In the genomic region with DNA sequence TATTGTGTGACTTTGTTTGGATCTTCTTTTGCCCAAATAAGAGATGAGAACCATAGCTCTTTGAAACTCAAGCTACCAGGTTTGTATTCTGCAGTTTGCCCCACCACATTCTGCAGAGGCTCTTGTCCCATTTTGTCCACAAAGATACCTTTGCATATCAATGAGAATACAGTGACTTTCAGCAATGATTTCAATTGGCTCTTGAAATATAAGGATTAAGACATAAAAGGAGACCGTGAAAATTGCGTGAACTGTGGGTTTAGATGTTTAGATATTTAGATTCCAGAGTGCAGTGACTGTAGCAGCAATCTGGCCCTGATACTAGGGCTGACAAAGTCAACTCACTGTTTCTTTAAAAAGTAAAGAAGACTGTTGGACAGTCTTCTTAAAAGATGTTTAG, we compare ENCODE assay signal across 26 cellular contexts.
"Had no signal": no experiment of that assay in that cellular context is flagged by ENCODE, and none has a peak within 500 bp of the region (broad histone marks: within the 10 kb centered on the region; RNA-seq: fewer than 3 reads in every experiment).

No MANE protein-coding gene starts in this region.

- ATAC-seq: stimulated activated effector memory CD8-positive, alpha-beta T cell treated with anti-CD3 and anti-CD28 coated beads, Interleukin-12 subunit alpha, Interleukin-12 subunit beta, amount 100 ng/mL, for 72 hours; stimulated activated memory B cell treated with anti-CD40 and anti-IgM and Interleukin-4, amounts not matched to agents 10 μg/mL and 1 μg/mL and 100 μg/mL, for 72 hours; stimulated activated naive B cell treated with anti-CD40 and anti-IgM and Interleukin-4, amounts not matched to agents 10 μg/mL and 1 μg/mL and 100 μg/mL, for 72 hours; stimulated activated naive CD8-positive, alpha-beta T cell treated with anti-CD3 and anti-CD28 coated beads, Interleukin-15, amount 100 ng/mL, for 72 hours; stimulated activated naive CD8-positive, alpha-beta T cell treated with anti-CD3 and anti-CD28 coated beads, Interleukin-15, Interleukin-2, amounts not matched to agents 100 U/mL and 50 U/mL, for 24 hours; upper lobe of right lung had no signal

- H3K27ac ChIP-seq: stomach, suprapubic skin, testis, thoracic aorta, thyroid gland, tibial artery, tibial nerve, transverse colon, upper lobe of left lung, upper lobe of right lung, uterus, vagina had no signal

- H3K9me3 ChIP-seq: stomach, suprapubic skin, testis, thoracic aorta, thyroid gland, tibial artery, tibial nerve, transverse colon, upper lobe of left lung, upper lobe of right lung, uterus, vagina had no signal

- H3K4me1 ChIP-seq: stomach, testis, tibial nerve, upper lobe of left lung, upper lobe of right lung, uterus, vagina had no signal

- H3K36me3 ChIP-seq: stomach, suprapubic skin, thoracic aorta, thyroid gland, tibial artery, tibial nerve, transverse colon, upper lobe of left lung, upper lobe of right lung, uterus, vagina had no signal

- DNase-seq: stimulated activated CD4-positive, alpha-beta T cell treated with anti-CD3 and anti-CD28 coated beads, Interleukin-2, amount 100 ng/mL, for 48 hours; stimulated activated CD4-positive, alpha-beta T cell treated with anti-CD3 and anti-CD28 coated beads, Interleukin-4, amount 100 ng/mL, for 1 hour; stimulated activated CD4-positive, alpha-beta T cell treated with anti-CD3 and anti-CD28 coated beads, Interleukin-4, amount 100 ng/mL, for 24 hours; stimulated activated CD4-positive, alpha-beta T cell treated with anti-CD3 and anti-CD28 coated beads, Interleukin-4, amount 100 ng/mL, for 4 hours; stimulated activated CD8-positive, alpha-beta memory T cell treated with anti-CD3 and anti-CD28 coated beads, Interleukin-4, amount 100 ng/mL, for 48 hours; stimulated activated naive B cell treated with anti-CD40 and anti-IgM and Interleukin-4, amounts not matched to agents 10 μg/mL and 1 μg/mL and 100 μg/mL, for 72 hours; stimulated activated naive CD4-positive, alpha-beta T cell; stimulated activated naive CD4-positive, alpha-beta T cell treated with Interleukin-2 at 50 U/mL for 16 hours; stimulated activated naive CD8-positive, alpha-beta T cell treated with anti-CD3 and anti-CD28 coated beads, Interleukin-15, amount 100 ng/mL, for 72 hours; stimulated activated naive CD8-positive, alpha-beta T cell treated with anti-CD3 and anti-CD28 coated beads, Interleukin-15, Interleukin-2, amounts not matched to agents 100 U/mL and 50 U/mL, for 24 hours; stomach; substantia nigra; testis; thyroid gland; tibial artery; transverse colon; trophoblast cell; upper lobe of left lung; upper lobe of right lung; uterus had no signal

- H3K27me3 ChIP-seq: stomach, suprapubic skin, testis, thyroid gland, tibial artery, tibial nerve, transverse colon, upper lobe of left lung, upper lobe of right lung, uterus, vagina had no signal

- H3K4me3 ChIP-seq: stomach, suprapubic skin, testis, thoracic aorta, thyroid gland, tibial artery, tibial nerve, transverse colon, upper lobe of left lung, upper lobe of right lung, uterus, vagina had no signal
